Comparison of ENCODE assay signal across 12 cellular contexts in the genomic region with DNA sequence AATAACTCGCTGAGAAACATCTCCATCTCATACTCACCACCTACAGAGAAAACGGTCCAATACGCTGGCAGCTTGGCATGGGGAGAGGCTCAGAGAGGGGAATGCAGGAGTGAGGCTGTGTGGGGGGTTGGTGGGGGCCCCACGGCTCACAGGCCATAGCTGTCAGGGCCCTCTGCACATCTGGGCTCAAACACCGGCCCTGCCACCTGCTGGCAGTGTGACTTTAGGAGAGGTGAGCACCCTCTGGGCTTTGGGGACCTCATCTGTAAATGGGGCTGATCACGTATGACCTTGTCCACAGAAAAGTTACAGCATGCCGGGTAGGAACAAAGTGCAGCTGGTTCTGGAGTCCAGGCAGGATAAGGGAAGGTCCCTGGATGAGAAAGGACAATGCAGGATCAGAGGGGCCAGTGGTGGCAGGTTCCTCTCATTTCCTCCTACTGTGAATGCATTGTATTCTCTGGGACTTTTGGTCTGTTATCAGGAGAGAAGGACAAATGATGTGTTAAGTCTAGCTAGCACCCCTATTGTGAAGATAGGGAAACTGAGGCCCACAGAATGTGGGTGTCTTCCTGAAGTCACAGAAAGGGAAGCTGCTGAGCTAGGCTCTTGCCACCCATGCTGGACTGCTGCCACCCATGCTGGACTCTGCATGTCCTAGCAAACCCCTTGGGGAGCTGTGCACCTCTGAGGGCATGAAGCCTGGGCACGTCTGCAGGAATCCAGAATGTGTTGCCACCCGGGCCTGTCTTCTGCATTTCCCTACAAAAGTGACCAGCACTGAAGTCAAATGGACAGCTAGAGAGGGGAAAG.
DNase-seq lines count a peak whose midpoint lies in the region; ATAC-seq and TF ChIP-seq lines count a peak whose summit lies in the region.
"Had no signal": no experiment of that assay in that cellular context is flagged by ENCODE, and none has a peak within 500 bp of the region (broad histone marks: within the 10 kb centered on the region; RNA-seq: fewer than 3 reads in every experiment).

No MANE protein-coding gene starts in this region.

- TF ChIP-seq CTCF in natural killer cell (IDR thresholded peaks at IDR 0.05) = no peak
- TF ChIP-seq CTCF in epithelial cell of proximal tubule (conservative IDR thresholded peaks at IDR 0.05; ENCODE audit: low read depth, low read length) = peak; percentile 22
- TF ChIP-seq CTCF in type B pancreatic cell (conservative IDR thresholded peaks at IDR 0.05) = no peak
- peak in 3 of 11 experiments; percentile 4 to 16 (median 11) for TF ChIP-seq CTCF in spleen (IDR thresholded peaks at IDR 0.05 in 8 of 11, conservative IDR thresholded peaks at IDR 0.05 in 3 of 11)

- H3K4me3 Mint-ChIP-seq in natural killer cell = no peak overlapping the region
- H3K4me3 Mint-ChIP-seq in natural killer cell treated with Interleukin-12 subunit alpha and Interleukin-12 subunit beta and Interleukin-15 and Interleukin-18, amount 100 ng/mL, for 72 hours = no peak overlapping the region
- no peak overlapping the region for H3K4me3 Mint-ChIP-seq in CD8-positive, alpha-beta memory T cell
- no peak overlapping the region for H3K4me3 Mint-ChIP-seq in type B pancreatic cell

- H3K36me3 Mint-ChIP-seq in natural killer cell = no peaks in the 10 kb centered on the region
- no peaks in the 10 kb centered on the region for H3K36me3 Mint-ChIP-seq in natural killer cell treated with Interleukin-12 subunit alpha and Interleukin-12 subunit beta and Interleukin-15 and Interleukin-18, amount 100 ng/mL, for 72 hours
- H3K36me3 Mint-ChIP-seq in CD8-positive, alpha-beta memory T cell = no peaks in the 10 kb centered on the region
- H3K36me3 Mint-ChIP-seq in type B pancreatic cell = no peaks in the 10 kb centered on the region

- TF ChIP-seq POLR2A in spleen (IDR thresholded peaks at IDR 0.05) = no peak

- no peaks in the 10 kb centered on the region for H3K27me3 ChIP-seq in CD8-positive, alpha-beta memory T cell (ENCODE audit: insufficient read depth, low read length, poor library complexity, severe bottlenecking)
- H3K27me3 ChIP-seq in spleen (replicated peaks in 1 of 7) = peaks cover 0 to 4% (median 0%) of the 10 kb centered on the region in 7 donors
- H3K27me3 ChIP-seq: upper lobe of right lung had no signal

- DNase-seq in natural killer cell = no peak
- no peak for DNase-seq in natural killer cell treated with Interleukin-12 subunit alpha and Interleukin-12 subunit beta and Interleukin-15 and Interleukin-18, amount 100 ng/mL, for 72 hours (ENCODE audit: low spot score)
- peak; percentile 22 for DNase-seq in NAMALWA (ENCODE audit: low spot score)
- no peak for DNase-seq in epithelial cell of proximal tubule (ENCODE audit: low read depth)
- no peak for DNase-seq in CD8-positive, alpha-beta memory T cell
- DNase-seq in type B pancreatic cell (ENCODE audit: extremely low spot score, unreplicated experiment) = no peak
- DNase-seq in spleen = no peak
- DNase-seq: C1 segment of cervical spinal cord, kidney glomerular epithelial cell, NCI-H524 treated with DMSO at 0.1 percent for 48 hours, upper lobe of right lung had no signal

- no peak overlapping the region for H3K27ac ChIP-seq in CD8-positive, alpha-beta memory T cell (ENCODE audit: low read depth, low read length)
- H3K27ac ChIP-seq in spleen = no peak overlapping the region
- H3K27ac ChIP-seq: upper lobe of right lung had no signal

- peaks cover 0 to 19% of the 10 kb centered on the region in 2 donors for H3K4me1 Mint-ChIP-seq in natural killer cell
- no peaks in the 10 kb centered on the region for H3K4me1 Mint-ChIP-seq in natural killer cell treated with Interleukin-12 subunit alpha and Interleukin-12 subunit beta and Interleukin-15 and Interleukin-18, amount 100 ng/mL, for 72 hours (ENCODE audit: low read depth in 2 of 2)
- H3K4me1 Mint-ChIP-seq in CD8-positive, alpha-beta memory T cell = no peaks in the 10 kb centered on the region
- peaks cover 48% of the 10 kb centered on the region for H3K4me1 Mint-ChIP-seq in type B pancreatic cell (ENCODE audit: unreplicated experiment)

- H3K4me1 ChIP-seq in CD8-positive, alpha-beta memory T cell (ENCODE audit: insufficient read depth, low read length) = no peaks in the 10 kb centered on the region
- H3K4me1 ChIP-seq in spleen = peaks cover 0 to 17% (median 3%) of the 10 kb centered on the region in 6 donors
- H3K4me1 ChIP-seq: upper lobe of right lung had no signal

- intact Hi-C loops in natural killer cell (cut with micrococcal nuclease) = loop anchor here (10.0 kb wide), 1 partner anchor 393 kb away; no protein-coding TSS in a partner anchor
- intact Hi-C loops in spleen (cut with DNase I; ENCODE audit: low total_unique reads) = no loop called here

- no peaks in the 10 kb centered on the region for H3K36me3 ChIP-seq in CD8-positive, alpha-beta memory T cell (ENCODE audit: insufficient read depth, low read length)
- no peaks in the 10 kb centered on the region for H3K36me3 ChIP-seq in spleen
- H3K36me3 ChIP-seq: upper lobe of right lung had no signal

- POLR2A ChIA-PET in CD8-positive, alpha-beta memory T cell (lab: Charles Lee) = no interaction called here

- no peaks in the 10 kb centered on the region for H3K9me3 Mint-ChIP-seq in natural killer cell
- H3K9me3 Mint-ChIP-seq in natural killer cell treated with Interleukin-12 subunit alpha and Interleukin-12 subunit beta and Interleukin-15 and Interleukin-18, amount 100 ng/mL, for 72 hours = no peaks in the 10 kb centered on the region
- H3K9me3 Mint-ChIP-seq in CD8-positive, alpha-beta memory T cell = no peaks in the 10 kb centered on the region
- H3K9me3 Mint-ChIP-seq in type B pancreatic cell = no peaks in the 10 kb centered on the region

- H3K27me3 Mint-ChIP-seq in natural killer cell (ENCODE audit: low read depth in 2 of 2) (peaks cover 0 to 17% of the 10 kb centered on the region in 2 donors), type B pancreatic cell (no peaks in the 10 kb centered on the region)
- peaks cover 0 to 12% of the 10 kb centered on the region in 2 donors for H3K27me3 Mint-ChIP-seq in natural killer cell treated with Interleukin-12 subunit alpha and Interleukin-12 subunit beta and Interleukin-15 and Interleukin-18, amount 100 ng/mL, for 72 hours
- H3K27me3 Mint-ChIP-seq in CD8-positive, alpha-beta memory T cell = peaks cover 9 to 22% of the 10 kb centered on the region in 2 donors

- peak overlapping the region in 1 of 2 donors; percentile 31 for H3K27ac Mint-ChIP-seq in natural killer cell
- no peak overlapping the region for H3K27ac Mint-ChIP-seq in natural killer cell treated with Interleukin-12 subunit alpha and Interleukin-12 subunit beta and Interleukin-15 and Interleukin-18, amount 100 ng/mL, for 72 hours
- H3K27ac Mint-ChIP-seq in CD8-positive, alpha-beta memory T cell = no peak overlapping the region
- H3K27ac Mint-ChIP-seq in type B pancreatic cell = no peak overlapping the region

- peak in 2 of 3 donors; percentile 40 to 49 for ATAC-seq in natural killer cell
- no peak for ATAC-seq in natural killer cell treated with Interleukin-12 subunit alpha and Interleukin-12 subunit beta and Interleukin-15 and Interleukin-18, amount 100 ng/mL, for 72 hours
- no peak for ATAC-seq in HG03469 (IDR thresholded peaks at IDR 0.05; ENCODE audit: unreplicated experiment)
- ATAC-seq: upper lobe of right lung had no signal

- H3K4me3 ChIP-seq in epithelial cell of proximal tubule (ENCODE audit: low read depth, low read length) = no peak overlapping the region
- H3K4me3 ChIP-seq in CD8-positive, alpha-beta memory T cell (ENCODE audit: low read length) = no peak overlapping the region
- H3K4me3 ChIP-seq in spleen = no peak overlapping the region
- H3K4me3 ChIP-seq: upper lobe of right lung had no signal

- WGBS in spleen, 5 donors = 55 to 66% (median 60%) methylated on average over 9 of the region's 9 CpGs

- no peaks in the 10 kb centered on the region for H3K9me3 ChIP-seq in CD8-positive, alpha-beta memory T cell (ENCODE audit: low read length)
- H3K9me3 ChIP-seq in spleen = no peaks in the 10 kb centered on the region
- H3K9me3 ChIP-seq: upper lobe of right lung had no signal

- CTCF ChIA-PET in CD8-positive, alpha-beta memory T cell (lab: Charles Lee) = interaction anchor here (1.4 kb wide), 1 partner anchor 391 kb away, joined by 4 read pairs; no protein-coding TSS in a partner anchor

Comparison
In these comparisons a context has a peak if more than half of its experiments do, and no peak if none do; other contexts are left out.
1. ATAC-seq: peak in natural killer cell (2 of 3); none in natural killer cell treated with Interleukin-12 subunit alpha and Interleukin-12 subunit beta and Interleukin-15 and Interleukin-18, amount 100 ng/mL, for 72 hours (0 of 2) and HG03469 (single experiment).